In genomic region chr19:57552432-57552831, GRCh38 we compare ENCODE assay signal across 24 cellular contexts. TPM values are rescaled to one million over a fixed set of nuclear protein-coding genes. Genes with fewer than 3 reads are reported as not detected.
"Had no signal": no experiment of that assay in that cellular context is flagged by ENCODE, and none has a peak within 500 bp of the region (broad histone marks: within the 10 kb centered on the region; RNA-seq: fewer than 3 reads in every experiment).

No MANE protein-coding gene starts in this region.

- H3K4me3 ChIP-seq: SJSA1 had no signal

- H3K27ac Mint-ChIP-seq: activated B cell treated with CpG ODN at 0.5 μM for 24 hours; activated CD4-positive, alpha-beta T cell treated with anti-CD3 and anti-CD28 coated beads, Interleukin-2, amount 10 ng/mL, durations not matched to agents 24 days and 14 days; activated CD8-positive, alpha-beta memory T cell treated with anti-CD3 and anti-CD28 coated beads, Interleukin-2, amount 10 ng/mL, durations not matched to agents 7 days and 5 days; activated naive CD8-positive, alpha-beta T cell; activated T-cell treated with anti-CD3 and anti-CD28 coated beads, Interleukin-2, amount 50 U/mL, for 24 hours; T-helper 1 cell treated with Interleukin-12 subunit alpha and Interleukin-12 subunit beta and Interleukin-4 antibody, amounts not matched to agents 30 μg/mL and 1 μg/mL, for 36 hours had no signal

- ATAC-seq: activated CD8-positive, alpha-beta memory T cell treated with anti-CD3 and anti-CD28 coated beads, Interleukin-2, amount 10 ng/mL, durations not matched to agents 7 days and 5 days had no signal

- H3K27me3 Mint-ChIP-seq: activated B cell treated with CpG ODN at 0.5 μM for 24 hours; activated CD4-positive, alpha-beta T cell treated with anti-CD3 and anti-CD28 coated beads, Interleukin-2, amount 10 ng/mL, durations not matched to agents 24 days and 14 days; activated CD8-positive, alpha-beta memory T cell treated with anti-CD3 and anti-CD28 coated beads, Interleukin-2, amount 10 ng/mL, durations not matched to agents 7 days and 5 days; activated naive CD8-positive, alpha-beta T cell; activated T-cell treated with anti-CD3 and anti-CD28 coated beads, Interleukin-2, amount 50 U/mL, for 24 hours had no signal

- H3K4me1 Mint-ChIP-seq: activated CD4-positive, alpha-beta T cell treated with anti-CD3 and anti-CD28 coated beads, Interleukin-2, amount 10 ng/mL, durations not matched to agents 24 days and 14 days; activated CD8-positive, alpha-beta memory T cell treated with anti-CD3 and anti-CD28 coated beads, Interleukin-2, amount 10 ng/mL, durations not matched to agents 7 days and 5 days had no signal

- FAIRE-seq: RCC 7860 had no signal

- H3K9ac ChIP-seq: KMS-11 had no signal

- H3K27me3 ChIP-seq: brain microvascular endothelial cell, SJSA1 had no signal

- H3K4me3 Mint-ChIP-seq: activated B cell treated with CpG ODN at 0.5 μM for 24 hours; activated CD4-positive, alpha-beta T cell treated with anti-CD3 and anti-CD28 coated beads, Interleukin-2, amount 10 ng/mL, durations not matched to agents 24 days and 14 days; activated CD8-positive, alpha-beta memory T cell treated with anti-CD3 and anti-CD28 coated beads, Interleukin-2, amount 10 ng/mL, durations not matched to agents 7 days and 5 days; activated naive CD8-positive, alpha-beta T cell; activated T-cell treated with anti-CD3 and anti-CD28 coated beads, Interleukin-2, amount 50 U/mL, for 24 hours; T-helper 1 cell treated with Interleukin-12 subunit alpha and Interleukin-12 subunit beta and Interleukin-4 antibody, amounts not matched to agents 30 μg/mL and 1 μg/mL, for 36 hours had no signal

- DNase-seq: activated B cell treated with CpG ODN at 0.5 μM for 24 hours; activated CD4-positive, alpha-beta T cell treated with anti-CD3 and anti-CD28 coated beads for 1 hour; activated CD4-positive, alpha-beta T cell treated with anti-CD3 and anti-CD28 coated beads, Interleukin-2, amount 10 ng/mL, durations not matched to agents 24 days and 14 days; activated CD4-positive, alpha-beta T cell treated with anti-CD3 and anti-CD28 coated beads, Interleukin-2, amount 50 U/mL, for 48 hours; activated CD8-positive, alpha-beta memory T cell treated with anti-CD3 and anti-CD28 coated beads, Interleukin-2, amount 10 ng/mL, durations not matched to agents 7 days and 5 days; activated effector memory CD4-positive, alpha-beta T cell treated with anti-CD3 and anti-CD28 coated beads, Interleukin-2, amount 50 U/mL, for 16 hours; activated naive CD4-positive, alpha-beta T cell treated with Interleukin-2 at 50 U/mL for 16 hours; activated T-cell treated with anti-CD3 and anti-CD28 coated beads, Interleukin-2, amount 50 U/mL, for 24 hours; brain microvascular endothelial cell; cerebellar nuclear complex; NCI-H1092; NCI-H1417; NCI-H1930; NCI-H2107; NCI-H510A treated with DMSO at 0.1 percent for 48 hours; NCI-H69; NK-92 treated with Interleukin-12 subunit alpha and Interleukin-12 subunit beta, amount 100 ng/mL, for 24 hours; SHP77 had no signal

- H3K4me2 ChIP-seq: KMS-11 had no signal

- H3K27ac ChIP-seq: brain microvascular endothelial cell, KMS-11, SJSA1 had no signal

- H3K4me1 ChIP-seq: SJSA1 had no signal

RNA-seq across cellular contexts. Expression of gene ZIK1, which starts 31.5 kb away (rescaled TPM):
- total RNA-seq: MCF 10A had no signal
